In the genomic region with DNA sequence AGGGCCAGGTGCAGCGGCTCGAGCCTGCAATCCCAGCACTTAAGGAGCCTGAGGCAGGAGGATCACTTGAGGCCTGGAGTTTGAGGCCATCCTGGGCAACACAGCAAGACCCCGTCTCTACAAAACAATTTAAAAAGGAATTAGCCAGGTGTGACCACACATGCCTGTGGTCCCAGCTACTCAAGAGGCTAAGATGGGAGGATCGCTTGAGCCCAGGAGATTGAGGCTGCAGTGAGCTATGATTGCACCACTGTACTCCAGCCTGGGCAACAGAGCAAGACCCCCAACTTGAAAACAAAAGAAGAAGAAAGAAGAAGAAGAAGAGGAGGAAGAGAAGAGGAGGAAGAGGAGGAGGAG, we compare ENCODE assay signal across 18 cellular contexts. TPM values are rescaled to one million over a fixed set of nuclear protein-coding genes. Genes with fewer than 3 reads are reported as not detected.
DNase-seq lines count a peak whose midpoint lies in the region; ATAC-seq, FAIRE-seq and TF ChIP-seq lines count a peak whose summit lies in the region.
"Had no signal": no experiment of that assay in that cellular context is flagged by ENCODE, and none has a peak within 500 bp of the region (broad histone marks: within the 10 kb centered on the region; RNA-seq: fewer than 3 reads in every experiment).

No MANE protein-coding gene starts in this region.

- H2BK12ac ChIP-seq in mesenchymal stem cell (ENCODE audit: low read length in 2 of 2): no peak overlapping the region

- 96% methylated on average over 4 of the region's 4 CpGs for WGBS in mesenchymal stem cell

- no peak overlapping the region for H3K4me2 ChIP-seq in mesenchymal stem cell (ENCODE audit: low read length, poor library complexity, severe bottlenecking)

- no peak for DNase-seq in Caco-2
- DNase-seq in ascending aorta (ENCODE audit: low spot score in 2 of 2): no peak
- DNase-seq in mesenchymal stem cell: no peak
- no peak for DNase-seq in stimulated activated effector memory CD8-positive, alpha-beta T cell treated with anti-CD3 and anti-CD28 coated beads, Interleukin-12 subunit alpha, Interleukin-12 subunit beta, amount 100 ng/mL, for 72 hours (ENCODE audit: low spot score in 2 of 2)
- DNase-seq in head of caudate nucleus: no peak
- no peak for DNase-seq in frontal cortex (ENCODE audit: low spot score in 2 of 2)
- DNase-seq in GM19239 (ENCODE audit: insufficient read length, low spot score): no peak
- DNase-seq in progenitor cell of endocrine pancreas (ENCODE audit: low spot score, unreplicated experiment): no peak
- DNase-seq: activated CD4-positive, CD25-positive, alpha-beta regulatory T cell treated with anti-CD3 and anti-CD28 coated beads, Interleukin-2, amount 50 U/mL, for 72 hours; activated effector memory CD4-positive, alpha-beta T cell treated with anti-CD3 and anti-CD28 coated beads, Interleukin-2, amount 50 U/mL, for 16 hours; CD4-positive, CD25-positive, alpha-beta regulatory T cell; H7; KG1; NCI-H2081; T-helper 9 cell had no signal

- H3K36me3 Mint-ChIP-seq in Caco-2 (ENCODE audit: insufficient read depth, unreplicated experiment) (peaks cover 91% of the 10 kb centered on the region), progenitor cell of endocrine pancreas (ENCODE audit: insufficient read depth) (peaks cover 2% of the 10 kb centered on the region)
- H3K36me3 Mint-ChIP-seq in stimulated activated effector memory CD8-positive, alpha-beta T cell treated with anti-CD3 and anti-CD28 coated beads, Interleukin-12 subunit alpha, Interleukin-12 subunit beta, amount 100 ng/mL, for 72 hours: no peaks in the 10 kb centered on the region
- H3K36me3 Mint-ChIP-seq: CD4-positive, CD25-positive, alpha-beta regulatory T cell had no signal

- no TSS peak for BruUV-seq in Caco-2 (replicated peaks; lab: Mats Ljungman, UMichigan)

- no peak overlapping the region for H2AK5ac ChIP-seq in mesenchymal stem cell (ENCODE audit: low read length, severe bottlenecking)

- TF ChIP-seq CTCF in Caco-2 (IDR thresholded peaks at IDR 0.05; ENCODE audit: insufficient read depth in 1 of 2, low read depth in 1 of 2, low read length in 1 of 2, severe bottlenecking in 1 of 2, unreplicated experiment in 1 of 2) (no peak), ascending aorta (IDR thresholded peaks at IDR 0.05) (no peak), progenitor cell of endocrine pancreas (IDR thresholded peaks at IDR 0.05; ENCODE audit: unreplicated experiment) (no peak)

- H3K4me1 Mint-ChIP-seq in Caco-2 (ENCODE audit: low read depth, unreplicated experiment) (peaks cover 46% of the 10 kb centered on the region), progenitor cell of endocrine pancreas (ENCODE audit: low read depth) (peaks cover 22% of the 10 kb centered on the region)
- peaks cover 51% of the 10 kb centered on the region for H3K4me1 Mint-ChIP-seq in stimulated activated effector memory CD8-positive, alpha-beta T cell treated with anti-CD3 and anti-CD28 coated beads, Interleukin-12 subunit alpha, Interleukin-12 subunit beta, amount 100 ng/mL, for 72 hours

- no peak overlapping the region for H2BK15ac ChIP-seq in mesenchymal stem cell (ENCODE audit: low read depth, poor library complexity, severe bottlenecking)

- ATAC-seq in stimulated activated effector memory CD8-positive, alpha-beta T cell treated with anti-CD3 and anti-CD28 coated beads, Interleukin-12 subunit alpha, Interleukin-12 subunit beta, amount 100 ng/mL, for 72 hours: no peak

- H3K4me1 ChIP-seq in Caco-2 (peaks cover 40% of the 10 kb centered on the region), ascending aorta (peaks cover 18 to 74% of the 10 kb centered on the region in 2 donors), mesenchymal stem cell (ENCODE audit: control insufficient read depth, insufficient read depth, low read depth, low read length) (peaks cover 36% of the 10 kb centered on the region)

- no peak overlapping the region for H3K23ac ChIP-seq in mesenchymal stem cell (ENCODE audit: low read length in 2 of 2)

- H3K4me3 ChIP-seq in Caco-2 (ENCODE audit: low read depth, low read length) (no peak overlapping the region), ascending aorta (no peak overlapping the region), mesenchymal stem cell (ENCODE audit: insufficient read depth in 1 of 2, low read depth in 1 of 2, low read length in 2 of 2) (no peak overlapping the region)
- H3K4me3 ChIP-seq: adrenal gland, SJCRH30 had no signal

- H3K9ac ChIP-seq in mesenchymal stem cell (ENCODE audit: low read length): peak overlapping the region; percentile 81

- no peaks in the 10 kb centered on the region for H3K27me3 Mint-ChIP-seq in Caco-2 (ENCODE audit: insufficient read depth, unreplicated experiment)
- no peaks in the 10 kb centered on the region for H3K27me3 Mint-ChIP-seq in progenitor cell of endocrine pancreas

- no peak overlapping the region for H3K18ac ChIP-seq in mesenchymal stem cell (ENCODE audit: low read depth in 1 of 2, low read length in 2 of 2)

- H2BK120ac ChIP-seq in mesenchymal stem cell (ENCODE audit: low read depth, low read length): no peak overlapping the region

- H3K14ac ChIP-seq in mesenchymal stem cell (ENCODE audit: low read length in 2 of 2): peak overlapping the region in 1 of 2 experiments; percentile 53

- FAIRE-seq in frontal cortex (lab: Jason Lieb, UNC) (no peak), GM19239 (lab: Jason Lieb, UNC) (no peak)
- FAIRE-seq: endometrium had no signal

- intact Hi-C loops in Caco-2 (cut with micrococcal nuclease; ENCODE audit: unreplicated experiment) (loop anchor here (5.0 kb wide), 2 partner anchors 34 to 61 kb away; no protein-coding TSS in a partner anchor), ascending aorta (cut with DNase I) (no loop called here), head of caudate nucleus (cut with DNase I) (no loop called here)

- H3K27me3 ChIP-seq in Caco-2 (replicated peaks; ENCODE audit: control insufficient read depth, insufficient read depth, low read length) (no peaks in the 10 kb centered on the region), ascending aorta (no peaks in the 10 kb centered on the region), mesenchymal stem cell (ENCODE audit: control insufficient read depth in 1 of 2, insufficient read depth in 1 of 2, low read length in 2 of 2) (no peaks in the 10 kb centered on the region)
- H3K27me3 ChIP-seq: adrenal gland, SJCRH30 had no signal

- CTCF ChIA-PET in Caco-2 (lab: Charles Lee): no interaction called here

- H2BK5ac ChIP-seq in mesenchymal stem cell (ENCODE audit: low read depth, low read length, poor library complexity, severe bottlenecking): no peak overlapping the region

- POLR2A ChIA-PET in Caco-2 (lab: Charles Lee): no interaction called here

- H3K27ac Mint-ChIP-seq in Caco-2 (ENCODE audit: unreplicated experiment): peak overlapping the region; percentile 12
- H3K27ac Mint-ChIP-seq in stimulated activated effector memory CD8-positive, alpha-beta T cell treated with anti-CD3 and anti-CD28 coated beads, Interleukin-12 subunit alpha, Interleukin-12 subunit beta, amount 100 ng/mL, for 72 hours: peak overlapping the region; percentile 24
- no peak overlapping the region for H3K27ac Mint-ChIP-seq in progenitor cell of endocrine pancreas
- H3K27ac Mint-ChIP-seq: CD4-positive, CD25-positive, alpha-beta regulatory T cell had no signal

- peak overlapping the region; percentile 6 to 45 for H3K27ac ChIP-seq in ascending aorta
- H3K27ac ChIP-seq in mesenchymal stem cell (ENCODE audit: low read length, poor library complexity, severe bottlenecking): peak overlapping the region; percentile 78
- H3K27ac ChIP-seq: SJCRH30 had no signal

- H4K8ac ChIP-seq in mesenchymal stem cell (ENCODE audit: low read length): no peak overlapping the region

- H3K9me3 ChIP-seq in Caco-2 (no peaks in the 10 kb centered on the region), ascending aorta (no peaks in the 10 kb centered on the region), mesenchymal stem cell (ENCODE audit: control insufficient read depth, low read length) (no peaks in the 10 kb centered on the region)
- H3K9me3 ChIP-seq: adrenal gland, SJCRH30 had no signal

- H3K79me1 ChIP-seq in mesenchymal stem cell (replicated peaks; ENCODE audit: low read length, poor library complexity, severe bottlenecking): peaks cover 8% of the 10 kb centered on the region

- no peak overlapping the region for H3K4ac ChIP-seq in mesenchymal stem cell (ENCODE audit: low read depth in 1 of 2, low read length in 2 of 2)

- H2AFZ ChIP-seq in mesenchymal stem cell (ENCODE audit: low read depth, low read length): no peak overlapping the region

- no peak overlapping the region for H4K91ac ChIP-seq in mesenchymal stem cell (ENCODE audit: low read length)

- H3K36me3 ChIP-seq in Caco-2 (ENCODE audit: control insufficient read depth, insufficient read depth, low read length) (no peaks in the 10 kb centered on the region; the same call in none of the 2 replicates), ascending aorta (no peaks in the 10 kb centered on the region), mesenchymal stem cell (ENCODE audit: control insufficient read depth in 1 of 2, insufficient read depth in 2 of 2, low read depth in 1 of 2, low read length in 2 of 2) (peaks cover 6 to 8% of the 10 kb centered on the region in 2 experiments)
- H3K36me3 ChIP-seq: adrenal gland had no signal

- no peaks in the 10 kb centered on the region for H3K9me3 Mint-ChIP-seq in Caco-2 (ENCODE audit: unreplicated experiment)
- no peaks in the 10 kb centered on the region for H3K9me3 Mint-ChIP-seq in stimulated activated effector memory CD8-positive, alpha-beta T cell treated with anti-CD3 and anti-CD28 coated beads, Interleukin-12 subunit alpha, Interleukin-12 subunit beta, amount 100 ng/mL, for 72 hours
- peaks cover 3% of the 10 kb centered on the region for H3K9me3 Mint-ChIP-seq in progenitor cell of endocrine pancreas (ENCODE audit: low read depth)

- H3K4me3 Mint-ChIP-seq in Caco-2 (ENCODE audit: unreplicated experiment) (no peak overlapping the region), progenitor cell of endocrine pancreas (ENCODE audit: low read depth) (no peak overlapping the region)
- no peak overlapping the region for H3K4me3 Mint-ChIP-seq in stimulated activated effector memory CD8-positive, alpha-beta T cell treated with anti-CD3 and anti-CD28 coated beads, Interleukin-12 subunit alpha, Interleukin-12 subunit beta, amount 100 ng/mL, for 72 hours
- H3K4me3 Mint-ChIP-seq: CD4-positive, CD25-positive, alpha-beta regulatory T cell had no signal

RNA-seq across cellular contexts. Expression of a gene that starts 47.7 kb away (rescaled TPM):
- total RNA-seq in Caco-2 (2022) (41.9 and 45.6 TPM in 2 replicates), ascending aorta (49.0 TPM), frontal cortex (1.2 TPM), progenitor cell of endocrine pancreas (13.2 and 15.2 TPM in 2 replicates)
- 23.0 TPM for polyA plus RNA-seq in mesenchymal stem cell (2013, experiment 1 of 2)
- polyA plus RNA-seq in mesenchymal stem cell (2013, experiment 2 of 2): 23.1 TPM
- polyA plus RNA-seq: CD4-positive, CD25-positive, alpha-beta regulatory T cell had no signal
